ENCODE assay signal across 19 cellular contexts in the genomic region with DNA sequence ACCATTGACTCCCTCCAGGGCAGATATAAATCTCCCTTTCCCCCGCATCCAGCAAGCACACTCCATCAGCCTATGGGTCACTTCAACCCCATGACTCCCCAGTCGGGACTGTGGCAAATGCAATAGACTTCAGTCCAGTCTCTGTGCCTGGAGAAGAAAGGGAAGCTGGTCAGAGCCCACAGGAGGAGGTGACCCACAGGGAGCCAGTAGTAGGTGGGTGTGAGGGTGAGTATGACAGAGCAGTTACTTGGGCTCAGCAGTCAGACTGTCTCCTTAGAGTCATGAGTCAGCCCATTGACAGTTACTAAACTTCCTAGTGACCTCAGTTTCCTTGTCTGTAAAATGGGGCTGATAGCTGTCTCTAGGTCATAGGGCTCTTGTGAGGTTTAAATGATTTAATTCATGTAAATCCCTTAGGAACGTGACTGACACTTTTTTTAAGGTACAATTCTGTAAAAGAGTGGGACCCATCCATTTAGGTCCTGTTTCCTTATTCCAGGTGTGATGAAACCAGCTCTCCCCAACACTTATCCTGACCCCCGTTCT. TPM values are rescaled to one million over a fixed set of nuclear protein-coding genes. Genes with fewer than 3 reads are reported as not detected.
DNase-seq lines count a peak whose midpoint lies in the region; ATAC-seq, FAIRE-seq and TF ChIP-seq lines count a peak whose summit lies in the region.
"Had no signal": no experiment of that assay in that cellular context is flagged by ENCODE, and none has a peak within 500 bp of the region (broad histone marks: within the 10 kb centered on the region; RNA-seq: fewer than 3 reads in every experiment).

No MANE protein-coding gene starts in this region.

- TF ChIP-seq CTCF in CD14-positive monocyte (IDR thresholded peaks at IDR 0.05) (no peak), K562 (IDR thresholded peaks at IDR 0.05 in 2 of 3, conservative IDR thresholded peaks at IDR 0.05 in 1 of 3; ENCODE audit: insufficient read depth in 2 of 3, low read depth in 1 of 3, low read length in 3 of 3) (no peak), hepatocyte (IDR thresholded peaks at IDR 0.05; ENCODE audit: poor library complexity) (no peak)

- H3K4me1 ChIP-seq in K562 (replicated peaks in 1 of 2; ENCODE audit: control insufficient read depth in 2 of 2, insufficient read depth in 2 of 2, low read length in 2 of 2): peaks cover 8 to 15% of the 10 kb centered on the region in 2 experiments; a peak in 4 of 5 replicates
- no peaks in the 10 kb centered on the region for H3K4me1 ChIP-seq in hepatocyte (ENCODE audit: insufficient read depth)
- H3K4me1 ChIP-seq: BLaER1 treated with 17β-estradiol and CSF1 and Interleukin-3, amounts not matched to agents 10 nM and 100 nM; HAP-1; SJCRH30 had no signal

- H3K27ac Mint-ChIP-seq in CD14-positive monocyte: peak overlapping the region in 2 of 7 donors; percentile 57 to 59
- H3K27ac Mint-ChIP-seq in activated CD4-positive, alpha-beta T cell treated with anti-CD3 and anti-CD28 coated beads for 36 hours: no peak overlapping the region

- no peak overlapping the region for H3K4me3 ChIP-seq in K562
- H3K4me3 ChIP-seq in hepatocyte: no peak overlapping the region
- H3K4me3 ChIP-seq: BLaER1 treated with 17β-estradiol and CSF1 and Interleukin-3, amounts not matched to agents 10 nM and 100 nM; HAP-1; SJCRH30 had no signal

- POLR2A ChIA-PET in K562 (lab: Yijun Ruan, JAX): interaction anchor here (0.6 kb wide), 2 partner anchors 11 to 37 kb away, joined by 3 read pairs; no protein-coding TSS in a partner anchor
- POLR2A ChIA-PET in activated CD4-positive, alpha-beta T cell treated with anti-CD3 and anti-CD28 coated beads for 36 hours (lab: Charles Lee): no interaction called here

- 3% methylated on average over 4 of the region's 4 CpGs for WGBS in K562 (ENCODE audit: insufficient coverage, low coverage, missing lambda C conversion rate)
- 66% methylated on average over 4 of the region's 4 CpGs for WGBS in hepatocyte (ENCODE audit: low lambda C conversion rate, missing lambda C conversion rate)

- no peaks in the 10 kb centered on the region for H3K36me3 Mint-ChIP-seq in CD14-positive monocyte
- no peaks in the 10 kb centered on the region for H3K36me3 Mint-ChIP-seq in activated CD4-positive, alpha-beta T cell treated with anti-CD3 and anti-CD28 coated beads for 36 hours (ENCODE audit: low read depth)

- DNase-seq in CD14-positive monocyte (ENCODE audit: low spot score) (peak; percentile 71), Daoy (ENCODE audit: low read depth) (peak; percentile 17), OCI-M1 (lab: John Stamatoyannopoulos, UW) (peak; percentile 48), K562 (ENCODE audit: extremely low read depth in 1 of 4, low spot score in 3 of 4) (no peak), hepatocyte (ENCODE audit: low spot score) (no peak), NCI-H2107 (lab: John Stamatoyannopoulos, UW) (no peak)
- DNase-seq in activated CD4-positive, alpha-beta T cell treated with anti-CD3 and anti-CD28 coated beads for 36 hours: no peak
- DNase-seq: DMS79, MV-4-11, NCI-H1417, NCI-H187, NCI-H2227 treated with DMSO at 0.1 percent for 48 hours, NCI-H510A treated with DMSO at 0.1 percent for 48 hours, NCI-H774, SJCRH30 had no signal

- H3K27me3 ChIP-seq in K562 (ENCODE audit: control insufficient read depth in 2 of 2, insufficient read depth in 2 of 2, low read length in 2 of 2) (peaks cover 23 to 35% of the 10 kb centered on the region in 2 experiments), hepatocyte (peaks cover 11% of the 10 kb centered on the region)
- H3K27me3 ChIP-seq: SJCRH30 had no signal

- no peak for FAIRE-seq in K562 (lab: Jason Lieb, UNC)

- H3K4me3 Mint-ChIP-seq in CD14-positive monocyte: no peak overlapping the region
- H3K4me3 Mint-ChIP-seq in activated CD4-positive, alpha-beta T cell treated with anti-CD3 and anti-CD28 coated beads for 36 hours: no peak overlapping the region

- peaks cover 0 to 11% (median 3%) of the 10 kb centered on the region in 7 donors for H3K9me3 Mint-ChIP-seq in CD14-positive monocyte
- H3K9me3 Mint-ChIP-seq in activated CD4-positive, alpha-beta T cell treated with anti-CD3 and anti-CD28 coated beads for 36 hours (ENCODE audit: low read depth): no peaks in the 10 kb centered on the region

- H3K4me1 Mint-ChIP-seq in CD14-positive monocyte: peaks cover 14% of the 10 kb centered on the region
- peaks cover 3% of the 10 kb centered on the region for H3K4me1 Mint-ChIP-seq in activated CD4-positive, alpha-beta T cell treated with anti-CD3 and anti-CD28 coated beads for 36 hours

- in situ Hi-C loops in K562 (cut with MboI): no loop called here

- H3K9me3 ChIP-seq in K562 (replicated peaks; ENCODE audit: control insufficient read depth, insufficient read depth, low read depth, low read length) (no peaks in the 10 kb centered on the region), hepatocyte (ENCODE audit: low read depth) (no peaks in the 10 kb centered on the region)
- H3K9me3 ChIP-seq: HAP-1, SJCRH30 had no signal

- no peaks in the 10 kb centered on the region for H3K9me1 ChIP-seq in K562 (ENCODE audit: control insufficient read depth, insufficient read depth, low read length)

- H3K9ac ChIP-seq in K562 (ENCODE audit: insufficient read depth in 1 of 2, low read depth in 2 of 2, low read length in 2 of 2): no peak overlapping the region
- H3K9ac ChIP-seq: BLaER1 treated with 17β-estradiol and CSF1 and Interleukin-3, amounts not matched to agents 10 nM and 100 nM had no signal

- TF ChIP-seq RAD21 in K562 (CRISPR knock-in tag; conservative IDR thresholded peaks at IDR 0.05 in 1 of 2, IDR thresholded peaks at IDR 0.05 in 1 of 2): no peak

- peaks cover 20 to 61% (median 47%) of the 10 kb centered on the region in 3 donors for H3K27me3 Mint-ChIP-seq in CD14-positive monocyte (ENCODE audit: low read depth in 3 of 3)
- H3K27me3 Mint-ChIP-seq in activated CD4-positive, alpha-beta T cell treated with anti-CD3 and anti-CD28 coated beads for 36 hours: peaks cover 14% of the 10 kb centered on the region

- CTCF ChIA-PET in K562 (lab: Yijun Ruan, JAX; ENCODE audit: low intra/inter-chr PET ratio): no interaction called here
- CTCF ChIA-PET in activated CD4-positive, alpha-beta T cell treated with anti-CD3 and anti-CD28 coated beads for 36 hours (lab: Charles Lee): interaction anchor here (0.7 kb wide), 1 partner anchor 464 kb away, joined by 3 read pairs; no protein-coding TSS in a partner anchor

- H3K4me2 ChIP-seq in K562 (ENCODE audit: insufficient read depth, low read length) (no peak overlapping the region), hepatocyte (no peak overlapping the region)
- H3K4me2 ChIP-seq: BLaER1 treated with 17β-estradiol and CSF1 and Interleukin-3, amounts not matched to agents 10 nM and 100 nM had no signal

- no peak for TF ChIP-seq POLR2A in K562 (conservative IDR thresholded peaks at IDR 0.05)

- intact Hi-C loops in CD14-positive monocyte (cut with micrococcal nuclease): loop anchor here in 1 of 2 donors (5.0 kb wide), 1 partner anchor 38 kb away; no protein-coding TSS in a partner anchor
- intact Hi-C loops in K562 (cut with micrococcal nuclease): no loop called here
- intact Hi-C loops in activated CD4-positive, alpha-beta T cell treated with anti-CD3 and anti-CD28 coated beads for 36 hours (cut with DNase I, micrococcal nuclease): no loop called here

- no peak overlapping the region for H2AFZ ChIP-seq in K562 (ENCODE audit: low read depth, low read length)
- no peak overlapping the region for H2AFZ ChIP-seq in hepatocyte

- ATAC-seq in K562: no peak
- ATAC-seq in activated CD4-positive, alpha-beta T cell treated with anti-CD3 and anti-CD28 coated beads for 36 hours: no peak
- no peak for ATAC-seq in HG02981 (IDR thresholded peaks at IDR 0.05; ENCODE audit: unreplicated experiment)

- H3K27ac ChIP-seq in K562 (ENCODE audit: extremely low read depth, low read depth, low read length) (no peak overlapping the region), hepatocyte (no peak overlapping the region)
- H3K27ac ChIP-seq: BLaER1 treated with 17β-estradiol and CSF1 and Interleukin-3, amounts not matched to agents 10 nM and 100 nM; RWPE1; SJCRH30 had no signal

- H3K79me2 ChIP-seq in K562 (ENCODE audit: control insufficient read depth, insufficient read depth, low read length): no peaks in the 10 kb centered on the region
- no peaks in the 10 kb centered on the region for H3K79me2 ChIP-seq in hepatocyte

- H3K9me2 ChIP-seq in hepatocyte (replicated peaks; ENCODE audit: insufficient read depth): no peaks in the 10 kb centered on the region

- H4K20me1 ChIP-seq in K562 (replicated peaks; ENCODE audit: control insufficient read depth, insufficient read depth, low read length) (no peaks in the 10 kb centered on the region; the same call in 1 of the 2 replicates), hepatocyte (ENCODE audit: insufficient read depth, poor library complexity, severe bottlenecking) (no peaks in the 10 kb centered on the region)
- H4K20me1 ChIP-seq: BLaER1 treated with 17β-estradiol and CSF1 and Interleukin-3, amounts not matched to agents 10 nM and 100 nM had no signal

- BruUV-seq in K562 (replicated peaks; lab: Mats Ljungman, UMichigan): no TSS peak

- H3K36me3 ChIP-seq in K562 (ENCODE audit: control insufficient read depth, insufficient read depth, low read length) (no peaks in the 10 kb centered on the region), hepatocyte (replicated peaks; ENCODE audit: insufficient read depth, low read depth) (no peaks in the 10 kb centered on the region)
- H3K36me3 ChIP-seq: BLaER1 treated with 17β-estradiol and CSF1 and Interleukin-3, amounts not matched to agents 10 nM and 100 nM; HAP-1; SJCRH30 had no signal

- no peak for TF ChIP-seq EP300 in K562 (IDR thresholded peaks at IDR 0.05; ENCODE audit: low read length)

RNA-seq across cellular contexts. Expression of a gene that starts 33.9 kb away (rescaled TPM):
- polyA plus RNA-seq in CD14-positive monocyte: 1,000 to 10,000 TPM; 1,829 to 2,224 TPM
- 431 and 475 TPM in 2 replicates for total RNA-seq in Daoy (2014; rRNA removed; shearing (Covaris generic))
- 1.8 and 3.2 TPM in 2 replicates for total RNA-seq in K562 (2011; cell fraction: chromatin; rRNA removed; ENCODE audit: low replicate concordance)
- 2.8 and 4.5 TPM in 2 replicates for total RNA-seq in K562 (2011; cell fraction: nucleolus; rRNA removed)
- 2.6 and 5.0 TPM in 2 replicates for total RNA-seq in K562 (2011; cell fraction: nucleoplasm; rRNA removed)
- 1.7 and 2.4 TPM in 2 replicates for total RNA-seq in K562 (2014; rRNA removed)
- total RNA-seq in K562 (2014; rRNA removed; fragmentation: Illumina TruSeq; extraction: Trizol): 0.36 and 0.51 TPM in 2 replicates
- total RNA-seq in K562 (2015; rRNA removed; fragmentation: Illumina TruSeq; extraction: Trizol): 0.57 and 1.0 TPM in 2 replicates
- total RNA-seq in K562 (2021): 4.9 and 5.3 TPM in 2 replicates
- polyA plus RNA-seq in K562 (2011; rRNA removed): 0.83 and 1.7 TPM in 2 replicates
- 0.47 and 1.8 TPM in 2 replicates for polyA plus RNA-seq in K562 (2011; cell fraction: cytosol; rRNA removed)
- 1.7 and 6.2 TPM in 2 replicates for polyA plus RNA-seq in K562 (2011; cell fraction: nucleus; rRNA removed)
- polyA plus RNA-seq in K562 (2012): 2.6 and 4.8 TPM in 2 replicates
- 1.1 and 1.2 TPM in 2 replicates for polyA plus RNA-seq in K562 (2014; fragmentation: Illumina TruSeq; extraction: Trizol)
- under 1 TPM; 0.23 to 0.25 TPM for polyA plus RNA-seq in K562 (2014; fragmentation: Nextera tagmentation; extraction: Ambion mirVana)
- polyA plus RNA-seq in K562 (2014; rRNA removed): 1.4 and 2.4 TPM in 2 replicates
- polyA minus RNA-seq in K562 (2011; rRNA and poly(A)+ RNA removed): 0.42 and 0.51 TPM in 2 replicates
- polyA minus RNA-seq in K562 (2011; cell fraction: cytosol; rRNA and poly(A)+ RNA removed): 2.6 and 6.4 TPM in 2 replicates
- polyA minus RNA-seq in K562 (2011; cell fraction: nucleus; rRNA and poly(A)+ RNA removed): 0.40 and 0.56 TPM in 2 replicates
- 100 to 1,000 TPM; 660 to 678 TPM for total RNA-seq in activated CD4-positive, alpha-beta T cell treated with anti-CD3 and anti-CD28 coated beads for 36 hours
- total RNA-seq in hepatocyte: 351 and 394 TPM in 2 replicates
- 451 and 500 TPM in 2 replicates for polyA plus RNA-seq in hepatocyte

RNA-seq across cellular contexts. Expression of a gene that starts 51.2 kb away (rescaled TPM):
- polyA plus RNA-seq in CD14-positive monocyte: 1,000 to 10,000 TPM; 6,126 to 6,999 TPM
- total RNA-seq in Daoy (2014; rRNA removed; shearing (Covaris generic)): 415 and 797 TPM in 2 replicates
- 1.2 TPM in 1 of 2 replicates, not detected in the other for total RNA-seq in K562 (2011; cell fraction: chromatin; rRNA removed; ENCODE audit: low replicate concordance)
- total RNA-seq in K562 (2011; cell fraction: nucleolus; rRNA removed): 4.2 and 5.5 TPM in 2 replicates
- 0.59 and 0.69 TPM in 2 replicates for total RNA-seq in K562 (2011; cell fraction: nucleoplasm; rRNA removed)
- 0.24 and 0.41 TPM in 2 replicates for total RNA-seq in K562 (2014; rRNA removed)
- not detected in 2 replicates for total RNA-seq in K562 (2014; rRNA removed; fragmentation: Illumina TruSeq; extraction: Trizol)
- 0.65 and 1.4 TPM in 2 replicates for total RNA-seq in K562 (2015; rRNA removed; fragmentation: Illumina TruSeq; extraction: Trizol)
- total RNA-seq in K562 (2021): 9.7 and 11.5 TPM in 2 replicates
- 0.31 and 0.98 TPM in 2 replicates for polyA plus RNA-seq in K562 (2011; rRNA removed)
- 0.15 and 0.46 TPM in 2 replicates for polyA plus RNA-seq in K562 (2011; cell fraction: cytosol; rRNA removed)
- 0.21 and 2.2 TPM in 2 replicates for polyA plus RNA-seq in K562 (2011; cell fraction: nucleus; rRNA removed)
- polyA plus RNA-seq in K562 (2012): 0.92 and 2.4 TPM in 2 replicates
- polyA plus RNA-seq in K562 (2014; fragmentation: Illumina TruSeq; extraction: Trizol): 0.55 TPM in 1 of 2 replicates, not detected in the other
- under 1 TPM; 0.07 to 0.66 TPM for polyA plus RNA-seq in K562 (2014; fragmentation: Nextera tagmentation; extraction: Ambion mirVana)
- 0.49 and 1.7 TPM in 2 replicates for polyA plus RNA-seq in K562 (2014; rRNA removed)
- polyA minus RNA-seq in K562 (2011; rRNA and poly(A)+ RNA removed): not detected in 2 replicates
- 2.4 and 4.1 TPM in 2 replicates for polyA minus RNA-seq in K562 (2011; cell fraction: cytosol; rRNA and poly(A)+ RNA removed)
- 0.54 and 0.56 TPM in 2 replicates for polyA minus RNA-seq in K562 (2011; cell fraction: nucleus; rRNA and poly(A)+ RNA removed)
- 1,000 to 10,000 TPM; 2,101 to 2,412 TPM for total RNA-seq in activated CD4-positive, alpha-beta T cell treated with anti-CD3 and anti-CD28 coated beads for 36 hours
- 46.9 and 52.2 TPM in 2 replicates for total RNA-seq in hepatocyte
- 151 and 216 TPM in 2 replicates for polyA plus RNA-seq in hepatocyte
- total RNA-seq: SJCRH30 had no signal

Comparison
In these comparisons a context has a peak if more than half of its experiments do, and no peak if none do; other contexts are left out.
1. DNase-seq: peak in CD14-positive monocyte (single experiment), Daoy (single experiment) and OCI-M1 (single experiment); none in K562 (0 of 4), activated CD4-positive, alpha-beta T cell treated with anti-CD3 and anti-CD28 coated beads for 36 hours (single experiment), hepatocyte (single experiment) and NCI-H2107 (single experiment).
2. RNA of a gene that starts 33.9 kb away (total RNA-seq): 660 to 678 TPM in activated CD4-positive, alpha-beta T cell treated with anti-CD3 and anti-CD28 coated beads for 36 hours, 431 to 475 TPM in Daoy and 351 to 394 TPM in hepatocyte; 0.36 to 5.3 TPM in K562; every median in the first group is over 10 times any median in the second.